In the genomic region with DNA sequence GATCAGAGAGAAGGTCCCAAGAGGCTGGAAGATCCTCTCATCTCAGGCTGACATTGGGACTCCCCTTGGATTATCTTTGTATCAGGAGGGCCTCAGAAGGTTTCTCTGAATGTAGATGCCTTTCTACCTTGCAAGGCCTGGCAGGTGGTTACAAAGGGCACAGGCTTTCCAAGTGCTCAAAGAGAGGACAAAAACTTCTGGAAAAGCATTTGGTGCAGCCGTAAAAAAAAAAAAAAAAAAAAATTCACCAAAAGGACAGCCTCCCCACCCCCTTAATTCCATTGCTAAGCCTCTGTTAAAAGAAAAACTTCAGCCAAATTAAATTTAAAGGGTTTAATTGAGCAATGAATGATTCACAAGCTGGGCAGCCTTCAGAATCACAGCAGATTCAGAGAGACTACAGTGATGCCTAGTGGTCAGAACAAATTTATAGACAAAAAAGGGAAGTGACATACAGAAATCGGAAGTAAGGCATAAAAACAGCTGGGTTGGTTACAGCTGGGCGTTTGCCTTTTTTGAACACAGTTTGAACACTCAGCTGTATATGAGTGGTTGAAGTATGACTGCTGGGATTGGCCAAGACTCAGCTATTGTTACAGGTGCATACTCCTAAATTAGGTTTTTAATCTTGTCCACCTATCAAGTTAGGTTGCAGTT, we compare ENCODE assay signal across 1 cellular context.
TF ChIP-seq lines count a peak whose summit lies in the region.

No MANE protein-coding gene starts in this region.

TF ChIP-seq in K562, 482 proteins besides CTCF, POLR2A, EP300 and RAD21 (continued from another document and continues in another):
- TF ChIP-seq, protein P1, sequence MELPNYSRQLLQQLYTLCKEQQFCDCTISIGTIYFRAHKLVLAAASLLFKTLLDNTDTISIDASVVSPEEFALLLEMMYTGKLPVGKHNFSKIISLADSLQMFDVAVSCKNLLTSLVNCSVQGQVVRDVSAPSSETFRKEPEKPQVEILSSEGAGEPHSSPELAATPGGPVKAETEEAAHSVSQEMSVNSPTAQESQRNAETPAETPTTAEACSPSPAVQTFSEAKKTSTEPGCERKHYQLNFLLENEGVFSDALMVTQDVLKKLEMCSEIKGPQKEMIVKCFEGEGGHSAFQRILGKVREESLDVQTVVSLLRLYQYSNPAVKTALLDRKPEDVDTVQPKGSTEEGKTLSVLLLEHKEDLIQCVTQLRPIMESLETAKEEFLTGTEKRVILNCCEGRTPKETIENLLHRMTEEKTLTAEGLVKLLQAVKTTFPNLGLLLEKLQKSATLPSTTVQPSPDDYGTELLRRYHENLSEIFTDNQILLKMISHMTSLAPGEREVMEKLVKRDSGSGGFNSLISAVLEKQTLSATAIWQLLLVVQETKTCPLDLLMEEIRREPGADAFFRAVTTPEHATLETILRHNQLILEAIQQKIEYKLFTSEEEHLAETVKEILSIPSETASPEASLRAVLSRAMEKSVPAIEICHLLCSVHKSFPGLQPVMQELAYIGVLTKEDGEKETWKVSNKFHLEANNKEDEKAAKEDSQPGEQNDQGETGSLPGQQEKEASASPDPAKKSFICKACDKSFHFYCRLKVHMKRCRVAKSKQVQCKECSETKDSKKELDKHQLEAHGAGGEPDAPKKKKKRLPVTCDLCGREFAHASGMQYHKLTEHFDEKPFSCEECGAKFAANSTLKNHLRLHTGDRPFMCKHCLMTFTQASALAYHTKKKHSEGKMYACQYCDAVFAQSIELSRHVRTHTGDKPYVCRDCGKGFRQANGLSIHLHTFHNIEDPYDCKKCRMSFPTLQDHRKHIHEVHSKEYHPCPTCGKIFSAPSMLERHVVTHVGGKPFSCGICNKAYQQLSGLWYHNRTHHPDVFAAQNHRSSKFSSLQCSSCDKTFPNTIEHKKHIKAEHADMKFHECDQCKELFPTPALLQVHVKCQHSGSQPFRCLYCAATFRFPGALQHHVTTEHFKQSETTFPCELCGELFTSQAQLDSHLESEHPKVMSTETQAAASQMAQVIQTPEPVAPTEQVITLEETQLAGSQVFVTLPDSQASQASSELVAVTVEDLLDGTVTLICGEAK (IDR thresholded peaks at IDR 0.05) = peak; percentile 71
- TF ChIP-seq, protein P1 (CRISPR knock-in tag; IDR thresholded peaks at IDR 0.05) = no peak
- TF ChIP-seq RBBP5 (IDR thresholded peaks at IDR 0.05; ENCODE audit: borderline replicate concordance, insufficient read depth, low read length, poor library complexity, severe bottlenecking) = no peak
- TF ChIP-seq ZNF239 (CRISPR knock-in tag; IDR thresholded peaks at IDR 0.05) = peak; percentile 17; the same call in 1 of the 2 replicates
- no peak for TF ChIP-seq SAFB (IDR thresholded peaks at IDR 0.05; ENCODE audit: borderline replicate concordance, low read depth, low read length)
- TF ChIP-seq HDGF (IDR thresholded peaks at IDR 0.05) = no peak
- no peak for TF ChIP-seq SMAD2 (IDR thresholded peaks at IDR 0.05; ENCODE audit: low read depth, low read length)
- TF ChIP-seq, protein P2, sequence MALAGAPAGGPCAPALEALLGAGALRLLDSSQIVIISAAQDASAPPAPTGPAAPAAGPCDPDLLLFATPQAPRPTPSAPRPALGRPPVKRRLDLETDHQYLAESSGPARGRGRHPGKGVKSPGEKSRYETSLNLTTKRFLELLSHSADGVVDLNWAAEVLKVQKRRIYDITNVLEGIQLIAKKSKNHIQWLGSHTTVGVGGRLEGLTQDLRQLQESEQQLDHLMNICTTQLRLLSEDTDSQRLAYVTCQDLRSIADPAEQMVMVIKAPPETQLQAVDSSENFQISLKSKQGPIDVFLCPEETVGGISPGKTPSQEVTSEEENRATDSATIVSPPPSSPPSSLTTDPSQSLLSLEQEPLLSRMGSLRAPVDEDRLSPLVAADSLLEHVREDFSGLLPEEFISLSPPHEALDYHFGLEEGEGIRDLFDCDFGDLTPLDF (CRISPR knock-in tag; IDR thresholded peaks at IDR 0.05) = no peak
- TF ChIP-seq SIRT6 (IDR thresholded peaks at IDR 0.05; ENCODE audit: low read depth, low read length) = no peak
- TF ChIP-seq CREM (IDR thresholded peaks at IDR 0.05; ENCODE audit: low read depth) = peak; percentile 24; the same call in 1 of the 2 replicates
- no peak for TF ChIP-seq KAT7 (CRISPR knock-in tag; IDR thresholded peaks at IDR 0.05; ENCODE audit: borderline replicate concordance)
- TF ChIP-seq ERF (CRISPR knock-in tag; IDR thresholded peaks at IDR 0.05) = no peak
- TF ChIP-seq FOXA1 (IDR thresholded peaks at IDR 0.05; ENCODE audit: borderline replicate concordance) = no peak
- no peak for TF ChIP-seq IFI16 (CRISPR knock-in tag; IDR thresholded peaks at IDR 0.05)
- TF ChIP-seq DDX20 (tag; IDR thresholded peaks at IDR 0.05; ENCODE audit: low read depth) = no peak
- TF ChIP-seq MXD1 (CRISPR knock-in tag; IDR thresholded peaks at IDR 0.05; ENCODE audit: borderline replicate concordance, poor library complexity, severe bottlenecking) = no peak
- TF ChIP-seq ZBED1 (IDR thresholded peaks at IDR 0.05) = no peak
- TF ChIP-seq SPI1 (IDR thresholded peaks at IDR 0.05; ENCODE audit: borderline replicate concordance, low read depth, low read length) = peak; percentile 98
- no peak for TF ChIP-seq PHF20 (IDR thresholded peaks at IDR 0.05; ENCODE audit: partially characterized antibody)
- TF ChIP-seq, protein P3, sequence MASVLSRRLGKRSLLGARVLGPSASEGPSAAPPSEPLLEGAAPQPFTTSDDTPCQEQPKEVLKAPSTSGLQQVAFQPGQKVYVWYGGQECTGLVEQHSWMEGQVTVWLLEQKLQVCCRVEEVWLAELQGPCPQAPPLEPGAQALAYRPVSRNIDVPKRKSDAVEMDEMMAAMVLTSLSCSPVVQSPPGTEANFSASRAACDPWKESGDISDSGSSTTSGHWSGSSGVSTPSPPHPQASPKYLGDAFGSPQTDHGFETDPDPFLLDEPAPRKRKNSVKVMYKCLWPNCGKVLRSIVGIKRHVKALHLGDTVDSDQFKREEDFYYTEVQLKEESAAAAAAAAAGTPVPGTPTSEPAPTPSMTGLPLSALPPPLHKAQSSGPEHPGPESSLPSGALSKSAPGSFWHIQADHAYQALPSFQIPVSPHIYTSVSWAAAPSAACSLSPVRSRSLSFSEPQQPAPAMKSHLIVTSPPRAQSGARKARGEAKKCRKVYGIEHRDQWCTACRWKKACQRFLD (CRISPR knock-in tag; IDR thresholded peaks at IDR 0.05) = no peak
- TF ChIP-seq, protein P4, sequence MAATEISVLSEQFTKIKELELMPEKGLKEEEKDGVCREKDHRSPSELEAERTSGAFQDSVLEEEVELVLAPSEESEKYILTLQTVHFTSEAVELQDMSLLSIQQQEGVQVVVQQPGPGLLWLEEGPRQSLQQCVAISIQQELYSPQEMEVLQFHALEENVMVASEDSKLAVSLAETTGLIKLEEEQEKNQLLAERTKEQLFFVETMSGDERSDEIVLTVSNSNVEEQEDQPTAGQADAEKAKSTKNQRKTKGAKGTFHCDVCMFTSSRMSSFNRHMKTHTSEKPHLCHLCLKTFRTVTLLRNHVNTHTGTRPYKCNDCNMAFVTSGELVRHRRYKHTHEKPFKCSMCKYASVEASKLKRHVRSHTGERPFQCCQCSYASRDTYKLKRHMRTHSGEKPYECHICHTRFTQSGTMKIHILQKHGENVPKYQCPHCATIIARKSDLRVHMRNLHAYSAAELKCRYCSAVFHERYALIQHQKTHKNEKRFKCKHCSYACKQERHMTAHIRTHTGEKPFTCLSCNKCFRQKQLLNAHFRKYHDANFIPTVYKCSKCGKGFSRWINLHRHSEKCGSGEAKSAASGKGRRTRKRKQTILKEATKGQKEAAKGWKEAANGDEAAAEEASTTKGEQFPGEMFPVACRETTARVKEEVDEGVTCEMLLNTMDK (IDR thresholded peaks at IDR 0.05; ENCODE audit: borderline replicate concordance, insufficient read depth, low read depth, low read length, poor library complexity, severe bottlenecking) = no peak
- TF ChIP-seq ZBTB7A (IDR thresholded peaks at IDR 0.05; ENCODE audit: borderline replicate concordance, control insufficient read depth, low read depth, low read length) = no peak
- TF ChIP-seq ADNP (tag; IDR thresholded peaks at IDR 0.05) = no peak
- no peak for TF ChIP-seq MBD1 (CRISPR knock-in tag; IDR thresholded peaks at IDR 0.05)
- no peak for TF ChIP-seq ZNF354B (CRISPR knock-in tag; IDR thresholded peaks at IDR 0.05)
- TF ChIP-seq GABPA (tag; conservative IDR thresholded peaks at IDR 0.05; ENCODE audit: low read depth) = peak; percentile 79
- no peak for TF ChIP-seq ZC3H11A (IDR thresholded peaks at IDR 0.05; ENCODE audit: low read depth, low read length)
- TF ChIP-seq SAP30 (IDR thresholded peaks at IDR 0.05; ENCODE audit: borderline replicate concordance, insufficient read depth, low read depth, low read length, poor library complexity, severe bottlenecking) = no peak
- TF ChIP-seq ZNF644 (tag; IDR thresholded peaks at IDR 0.05; ENCODE audit: low read depth) = peak; percentile 74; the same call in 1 of the 2 replicates
- TF ChIP-seq, protein P5, sequence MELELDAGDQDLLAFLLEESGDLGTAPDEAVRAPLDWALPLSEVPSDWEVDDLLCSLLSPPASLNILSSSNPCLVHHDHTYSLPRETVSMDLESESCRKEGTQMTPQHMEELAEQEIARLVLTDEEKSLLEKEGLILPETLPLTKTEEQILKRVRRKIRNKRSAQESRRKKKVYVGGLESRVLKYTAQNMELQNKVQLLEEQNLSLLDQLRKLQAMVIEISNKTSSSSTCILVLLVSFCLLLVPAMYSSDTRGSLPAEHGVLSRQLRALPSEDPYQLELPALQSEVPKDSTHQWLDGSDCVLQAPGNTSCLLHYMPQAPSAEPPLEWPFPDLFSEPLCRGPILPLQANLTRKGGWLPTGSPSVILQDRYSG (tag; conservative IDR thresholded peaks at IDR 0.05; ENCODE audit: low read depth) = no peak; the same call in 1 of the 2 replicates
- no peak for TF ChIP-seq ZNF3 (CRISPR knock-in tag; IDR thresholded peaks at IDR 0.05)
- TF ChIP-seq ZSCAN32 (CRISPR knock-in tag; IDR thresholded peaks at IDR 0.05) = no peak
- TF ChIP-seq ZNF639 (CRISPR knock-in tag; conservative IDR thresholded peaks at IDR 0.05 in 1 of 2, IDR thresholded peaks at IDR 0.05 in 1 of 2) = no peak; a peak in 1 of 4 replicates
- no peak for TF ChIP-seq ARNT (IDR thresholded peaks at IDR 0.05)
- TF ChIP-seq CHAMP1 (IDR thresholded peaks at IDR 0.05) = peak; percentile 79
